1 cellular context compared by ENCODE assay signal in the genomic region with DNA sequence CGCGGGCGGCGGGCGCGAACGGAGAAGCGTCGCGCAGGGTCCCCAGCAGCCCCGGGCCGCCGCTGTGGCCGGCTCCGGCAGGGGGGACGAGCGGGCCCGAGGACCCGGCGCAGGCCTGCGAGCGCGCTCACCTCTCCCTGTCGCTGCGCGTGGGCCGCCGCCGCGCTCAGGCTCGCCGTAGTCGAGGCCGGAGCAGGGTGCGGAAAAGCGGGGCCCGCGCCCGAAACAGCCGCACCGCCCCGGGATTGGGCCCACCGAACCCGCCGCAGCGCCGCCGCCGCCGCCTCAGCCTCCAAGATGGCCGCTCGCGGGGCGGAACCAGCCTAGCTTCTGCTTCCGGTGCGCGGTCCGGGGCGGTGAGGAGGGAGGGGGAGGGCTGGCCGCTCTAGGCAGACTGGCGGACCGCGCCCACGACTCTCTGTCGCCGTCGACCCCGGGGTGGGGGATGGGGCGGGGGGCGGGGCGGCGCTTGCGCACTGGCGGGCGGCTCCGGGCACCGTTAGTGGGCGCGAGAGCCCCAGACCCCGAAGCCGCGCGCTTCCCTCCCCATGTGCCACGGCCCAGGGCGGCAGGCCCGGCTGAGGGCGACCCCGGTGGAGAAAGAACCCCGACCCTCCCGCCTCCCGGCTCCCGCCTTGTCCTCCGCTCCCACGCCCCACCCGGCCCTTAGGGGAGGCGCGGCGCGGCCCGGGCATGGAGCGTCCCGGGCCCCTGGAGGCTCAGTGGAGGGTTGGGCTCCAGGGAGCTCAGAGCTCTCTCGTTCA.
TF ChIP-seq lines count a peak whose summit lies in the region.

A gene (minus strand): TSS at position 320 of the 764 bp plus-strand sequence. CDS start 5,862 bp downstream, outside the sequence.

TF ChIP-seq in HepG2, 621 proteins besides CTCF, POLR2A, EP300 and RAD21 (continued from another document and continues in another):
- TF ChIP-seq, protein P1, sequence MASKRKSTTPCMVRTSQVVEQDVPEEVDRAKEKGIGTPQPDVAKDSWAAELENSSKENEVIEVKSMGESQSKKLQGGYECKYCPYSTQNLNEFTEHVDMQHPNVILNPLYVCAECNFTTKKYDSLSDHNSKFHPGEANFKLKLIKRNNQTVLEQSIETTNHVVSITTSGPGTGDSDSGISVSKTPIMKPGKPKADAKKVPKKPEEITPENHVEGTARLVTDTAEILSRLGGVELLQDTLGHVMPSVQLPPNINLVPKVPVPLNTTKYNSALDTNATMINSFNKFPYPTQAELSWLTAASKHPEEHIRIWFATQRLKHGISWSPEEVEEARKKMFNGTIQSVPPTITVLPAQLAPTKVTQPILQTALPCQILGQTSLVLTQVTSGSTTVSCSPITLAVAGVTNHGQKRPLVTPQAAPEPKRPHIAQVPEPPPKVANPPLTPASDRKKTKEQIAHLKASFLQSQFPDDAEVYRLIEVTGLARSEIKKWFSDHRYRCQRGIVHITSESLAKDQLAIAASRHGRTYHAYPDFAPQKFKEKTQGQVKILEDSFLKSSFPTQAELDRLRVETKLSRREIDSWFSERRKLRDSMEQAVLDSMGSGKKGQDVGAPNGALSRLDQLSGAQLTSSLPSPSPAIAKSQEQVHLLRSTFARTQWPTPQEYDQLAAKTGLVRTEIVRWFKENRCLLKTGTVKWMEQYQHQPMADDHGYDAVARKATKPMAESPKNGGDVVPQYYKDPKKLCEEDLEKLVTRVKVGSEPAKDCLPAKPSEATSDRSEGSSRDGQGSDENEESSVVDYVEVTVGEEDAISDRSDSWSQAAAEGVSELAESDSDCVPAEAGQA (IDR thresholded peaks at IDR 0.05; ENCODE audit: low read depth), result peak; percentile 95
- TF ChIP-seq, protein P1 (CRISPR knock-in tag; IDR thresholded peaks at IDR 0.05; ENCODE audit: borderline replicate concordance), result no peak
- TF ChIP-seq, protein P2, sequence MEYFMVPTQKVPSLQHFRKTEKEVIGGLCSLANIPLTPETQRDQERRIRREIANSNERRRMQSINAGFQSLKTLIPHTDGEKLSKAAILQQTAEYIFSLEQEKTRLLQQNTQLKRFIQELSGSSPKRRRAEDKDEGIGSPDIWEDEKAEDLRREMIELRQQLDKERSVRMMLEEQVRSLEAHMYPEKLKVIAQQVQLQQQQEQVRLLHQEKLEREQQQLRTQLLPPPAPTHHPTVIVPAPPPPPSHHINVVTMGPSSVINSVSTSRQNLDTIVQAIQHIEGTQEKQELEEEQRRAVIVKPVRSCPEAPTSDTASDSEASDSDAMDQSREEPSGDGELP (IDR thresholded peaks at IDR 0.05; ENCODE audit: borderline replicate concordance, low read depth), result peak; percentile 19; the same call in 1 of the 2 replicates
- TF ChIP-seq, protein P3, sequence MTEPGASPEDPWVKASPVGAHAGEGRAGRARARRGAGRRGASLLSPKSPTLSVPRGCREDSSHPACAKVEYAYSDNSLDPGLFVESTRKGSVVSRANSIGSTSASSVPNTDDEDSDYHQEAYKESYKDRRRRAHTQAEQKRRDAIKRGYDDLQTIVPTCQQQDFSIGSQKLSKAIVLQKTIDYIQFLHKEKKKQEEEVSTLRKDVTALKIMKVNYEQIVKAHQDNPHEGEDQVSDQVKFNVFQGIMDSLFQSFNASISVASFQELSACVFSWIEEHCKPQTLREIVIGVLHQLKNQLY (CRISPR knock-in tag; IDR thresholded peaks at IDR 0.05), result no peak
- TF ChIP-seq SP2 (CRISPR knock-in tag; IDR thresholded peaks at IDR 0.05), result peak; percentile 78
- TF ChIP-seq ZNF709 (CRISPR knock-in tag; IDR thresholded peaks at IDR 0.05), result peak; percentile 80; the same call in 1 of the 2 replicates
- no peak for TF ChIP-seq KLF13 (CRISPR knock-in tag; IDR thresholded peaks at IDR 0.05)
- TF ChIP-seq, protein P4, sequence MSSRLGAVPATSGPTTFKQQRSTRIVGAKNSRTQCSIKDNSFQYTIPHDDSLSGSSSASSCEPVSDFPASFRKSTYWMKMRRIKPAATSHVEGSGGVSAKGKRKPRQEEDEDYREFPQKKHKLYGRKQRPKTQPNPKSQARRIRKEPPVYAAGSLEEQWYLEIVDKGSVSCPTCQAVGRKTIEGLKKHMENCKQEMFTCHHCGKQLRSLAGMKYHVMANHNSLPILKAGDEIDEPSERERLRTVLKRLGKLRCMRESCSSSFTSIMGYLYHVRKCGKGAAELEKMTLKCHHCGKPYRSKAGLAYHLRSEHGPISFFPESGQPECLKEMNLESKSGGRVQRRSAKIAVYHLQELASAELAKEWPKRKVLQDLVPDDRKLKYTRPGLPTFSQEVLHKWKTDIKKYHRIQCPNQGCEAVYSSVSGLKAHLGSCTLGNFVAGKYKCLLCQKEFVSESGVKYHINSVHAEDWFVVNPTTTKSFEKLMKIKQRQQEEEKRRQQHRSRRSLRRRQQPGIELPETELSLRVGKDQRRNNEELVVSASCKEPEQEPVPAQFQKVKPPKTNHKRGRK (CRISPR knock-in tag; IDR thresholded peaks at IDR 0.05), result no peak
- no peak for TF ChIP-seq ZNF343 (CRISPR knock-in tag; IDR thresholded peaks at IDR 0.05)
- TF ChIP-seq KDM5A (IDR thresholded peaks at IDR 0.05; ENCODE audit: borderline replicate concordance, low read length), result peak; percentile 34; the same call in 1 of the 2 replicates
- no peak for TF ChIP-seq SP140L (CRISPR knock-in tag; IDR thresholded peaks at IDR 0.05; ENCODE audit: borderline replicate concordance)
- no peak for TF ChIP-seq TOE1 (CRISPR knock-in tag; IDR thresholded peaks at IDR 0.05)
- TF ChIP-seq BORCS8-MEF2B (CRISPR knock-in tag; IDR thresholded peaks at IDR 0.05), result peak; percentile 84; the same call in 1 of the 2 replicates
- TF ChIP-seq, protein P5, sequence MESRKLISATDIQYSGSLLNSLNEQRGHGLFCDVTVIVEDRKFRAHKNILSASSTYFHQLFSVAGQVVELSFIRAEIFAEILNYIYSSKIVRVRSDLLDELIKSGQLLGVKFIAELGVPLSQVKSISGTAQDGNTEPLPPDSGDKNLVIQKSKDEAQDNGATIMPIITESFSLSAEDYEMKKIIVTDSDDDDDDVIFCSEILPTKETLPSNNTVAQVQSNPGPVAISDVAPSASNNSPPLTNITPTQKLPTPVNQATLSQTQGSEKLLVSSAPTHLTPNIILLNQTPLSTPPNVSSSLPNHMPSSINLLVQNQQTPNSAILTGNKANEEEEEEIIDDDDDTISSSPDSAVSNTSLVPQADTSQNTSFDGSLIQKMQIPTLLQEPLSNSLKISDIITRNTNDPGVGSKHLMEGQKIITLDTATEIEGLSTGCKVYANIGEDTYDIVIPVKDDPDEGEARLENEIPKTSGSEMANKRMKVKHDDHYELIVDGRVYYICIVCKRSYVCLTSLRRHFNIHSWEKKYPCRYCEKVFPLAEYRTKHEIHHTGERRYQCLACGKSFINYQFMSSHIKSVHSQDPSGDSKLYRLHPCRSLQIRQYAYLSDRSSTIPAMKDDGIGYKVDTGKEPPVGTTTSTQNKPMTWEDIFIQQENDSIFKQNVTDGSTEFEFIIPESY (CRISPR knock-in tag; IDR thresholded peaks at IDR 0.05), result peak; percentile 15; the same call in 1 of the 2 replicates
- TF ChIP-seq TCF7 (IDR thresholded peaks at IDR 0.05; ENCODE audit: low read depth), result no peak
- TF ChIP-seq ZFP41 (CRISPR knock-in tag; IDR thresholded peaks at IDR 0.05; ENCODE audit: borderline replicate concordance), result no peak
- TF ChIP-seq U2AF2 (IDR thresholded peaks at IDR 0.05; ENCODE audit: low read depth, low read length), result no peak
- TF ChIP-seq KDM3A (CRISPR knock-in tag; IDR thresholded peaks at IDR 0.05; ENCODE audit: low read depth), result no peak
- TF ChIP-seq ZFX (CRISPR knock-in tag; IDR thresholded peaks at IDR 0.05; ENCODE audit: low read depth), result peak; percentile 97
- no peak for TF ChIP-seq ZNF296 (CRISPR knock-in tag; conservative IDR thresholded peaks at IDR 0.05)
- TF ChIP-seq, protein P6, sequence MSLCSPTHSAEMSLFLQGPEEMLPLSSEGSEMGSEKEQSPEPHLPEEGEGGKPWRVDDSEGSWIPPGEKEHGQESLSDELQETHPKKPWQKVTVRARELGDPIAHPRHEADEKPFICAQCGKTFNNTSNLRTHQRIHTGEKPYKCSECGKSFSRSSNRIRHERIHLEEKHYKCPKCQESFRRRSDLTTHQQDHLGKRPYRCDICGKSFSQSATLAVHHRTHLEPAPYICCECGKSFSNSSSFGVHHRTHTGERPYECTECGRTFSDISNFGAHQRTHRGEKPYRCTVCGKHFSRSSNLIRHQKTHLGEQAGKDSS (CRISPR knock-in tag; IDR thresholded peaks at IDR 0.05; ENCODE audit: borderline replicate concordance, low read depth), result no peak; the same call in 1 of the 2 replicates
- no peak for TF ChIP-seq RORA (CRISPR knock-in tag; IDR thresholded peaks at IDR 0.05)
- peak; percentile 54; the same call in 1 of the 2 replicates for TF ChIP-seq KDM5B (CRISPR knock-in tag; IDR thresholded peaks at IDR 0.05; ENCODE audit: borderline replicate concordance)
- TF ChIP-seq, protein P7, sequence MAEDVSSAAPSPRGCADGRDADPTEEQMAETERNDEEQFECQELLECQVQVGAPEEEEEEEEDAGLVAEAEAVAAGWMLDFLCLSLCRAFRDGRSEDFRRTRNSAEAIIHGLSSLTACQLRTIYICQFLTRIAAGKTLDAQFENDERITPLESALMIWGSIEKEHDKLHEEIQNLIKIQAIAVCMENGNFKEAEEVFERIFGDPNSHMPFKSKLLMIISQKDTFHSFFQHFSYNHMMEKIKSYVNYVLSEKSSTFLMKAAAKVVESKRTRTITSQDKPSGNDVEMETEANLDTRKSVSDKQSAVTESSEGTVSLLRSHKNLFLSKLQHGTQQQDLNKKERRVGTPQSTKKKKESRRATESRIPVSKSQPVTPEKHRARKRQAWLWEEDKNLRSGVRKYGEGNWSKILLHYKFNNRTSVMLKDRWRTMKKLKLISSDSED (CRISPR knock-in tag; IDR thresholded peaks at IDR 0.05), result no peak
- TF ChIP-seq NR1H2 (CRISPR knock-in tag; IDR thresholded peaks at IDR 0.05; ENCODE audit: borderline replicate concordance, low read depth), result no peak
- TF ChIP-seq MEIS2 (CRISPR knock-in tag; IDR thresholded peaks at IDR 0.05), result no peak; the same call in 1 of the 2 replicates
- no peak for TF ChIP-seq SNAI1 (CRISPR knock-in tag; IDR thresholded peaks at IDR 0.05; ENCODE audit: borderline replicate concordance)
- peak; percentile 44; the same call in 1 of the 2 replicates for TF ChIP-seq ZNF878 (CRISPR knock-in tag; IDR thresholded peaks at IDR 0.05)
- peak; percentile 70; the same call in 1 of the 2 replicates for TF ChIP-seq ZNF230 (CRISPR knock-in tag; IDR thresholded peaks at IDR 0.05)
- no peak for TF ChIP-seq NFATC3 (CRISPR knock-in tag; IDR thresholded peaks at IDR 0.05)
- TF ChIP-seq ZNF7 (CRISPR knock-in tag; IDR thresholded peaks at IDR 0.05), result no peak
- TF ChIP-seq SRF (IDR thresholded peaks at IDR 0.05; ENCODE audit: low read depth, low read length), result no peak
- TF ChIP-seq ZNF431 (CRISPR knock-in tag; IDR thresholded peaks at IDR 0.05; ENCODE audit: borderline replicate concordance, low read depth), result peak; percentile 73
- TF ChIP-seq ZNF234 (CRISPR knock-in tag; conservative IDR thresholded peaks at IDR 0.05), result peak; percentile 93
- TF ChIP-seq CENPT (CRISPR knock-in tag; IDR thresholded peaks at IDR 0.05; ENCODE audit: low read depth), result no peak
- TF ChIP-seq, protein P8, sequence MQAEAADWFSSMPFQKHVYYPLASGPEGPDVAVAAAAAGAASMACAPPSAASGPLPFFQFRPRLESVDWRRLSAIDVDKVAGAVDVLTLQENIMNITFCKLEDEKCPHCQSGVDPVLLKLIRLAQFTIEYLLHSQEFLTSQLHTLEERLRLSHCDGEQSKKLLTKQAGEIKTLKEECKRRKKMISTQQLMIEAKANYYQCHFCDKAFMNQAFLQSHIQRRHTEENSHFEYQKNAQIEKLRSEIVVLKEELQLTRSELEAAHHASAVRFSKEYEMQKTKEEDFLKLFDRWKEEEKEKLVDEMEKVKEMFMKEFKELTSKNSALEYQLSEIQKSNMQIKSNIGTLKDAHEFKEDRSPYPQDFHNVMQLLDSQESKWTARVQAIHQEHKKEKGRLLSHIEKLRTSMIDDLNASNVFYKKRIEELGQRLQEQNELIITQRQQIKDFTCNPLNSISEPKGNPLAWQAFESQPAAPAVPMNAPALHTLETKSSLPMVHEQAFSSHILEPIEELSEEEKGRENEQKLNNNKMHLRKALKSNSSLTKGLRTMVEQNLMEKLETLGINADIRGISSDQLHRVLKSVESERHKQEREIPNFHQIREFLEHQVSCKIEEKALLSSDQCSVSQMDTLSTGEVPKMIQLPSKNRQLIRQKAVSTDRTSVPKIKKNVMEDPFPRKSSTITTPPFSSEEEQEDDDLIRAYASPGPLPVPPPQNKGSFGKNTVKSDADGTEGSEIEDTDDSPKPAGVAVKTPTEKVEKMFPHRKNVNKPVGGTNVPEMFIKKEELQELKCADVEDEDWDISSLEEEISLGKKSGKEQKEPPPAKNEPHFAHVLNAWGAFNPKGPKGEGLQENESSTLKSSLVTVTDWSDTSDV (CRISPR knock-in tag; IDR thresholded peaks at IDR 0.05), result no peak
- TF ChIP-seq ZFYVE20 (CRISPR knock-in tag; IDR thresholded peaks at IDR 0.05; ENCODE audit: borderline replicate concordance, low read depth), result 0 out of 2 replicates have a peak, but pooled peaks have one; percentile 32
- no peak for TF ChIP-seq RCOR2 (CRISPR knock-in tag; IDR thresholded peaks at IDR 0.05)
- TF ChIP-seq FOXA3 (CRISPR knock-in tag; IDR thresholded peaks at IDR 0.05), result peak; percentile 9; the same call in 1 of the 2 replicates
- TF ChIP-seq, protein P9, sequence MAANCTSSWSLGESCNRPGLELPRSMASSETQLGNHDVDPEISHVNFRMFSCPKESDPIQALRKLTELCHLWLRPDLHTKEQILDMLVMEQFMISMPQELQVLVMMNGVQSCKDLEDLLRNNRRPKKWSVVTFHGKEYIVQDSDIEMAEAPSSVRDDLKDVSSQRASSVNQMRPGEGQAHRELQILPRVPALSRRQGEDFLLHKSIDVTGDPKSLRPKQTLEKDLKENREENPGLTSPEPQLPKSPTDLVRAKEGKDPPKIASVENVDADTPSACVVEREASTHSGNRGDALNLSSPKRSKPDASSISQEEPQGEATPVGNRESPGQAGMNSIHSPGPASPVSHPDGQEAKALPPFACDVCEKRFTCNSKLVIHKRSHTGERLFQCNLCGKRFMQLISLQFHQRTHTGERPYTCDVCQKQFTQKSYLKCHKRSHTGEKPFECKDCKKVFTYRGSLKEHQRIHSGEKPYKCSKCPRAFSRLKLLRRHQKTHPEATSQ (CRISPR knock-in tag; IDR thresholded peaks at IDR 0.05; ENCODE audit: borderline replicate concordance), result peak; percentile 82; the same call in 1 of the 2 replicates
